In genomic region chr7:25877802-25878789, GRCh38 we compare ENCODE assay signal across 18 cellular contexts.
A peak's percentile ranks its signal among the peaks of the same experiment; 100 is the strongest.
DNase-seq lines count a peak whose midpoint lies in the region; ATAC-seq, FAIRE-seq and TF ChIP-seq lines count a peak whose summit lies in the region.
"Had no signal": no experiment of that assay in that cellular context is flagged by ENCODE, and none has a peak within 500 bp of the region (broad histone marks: within the 10 kb centered on the region; RNA-seq: fewer than 3 reads in every experiment).

No MANE protein-coding gene starts in this region.

- intact Hi-C loops in stomach (cut with DNase I; ENCODE audit: low total_unique reads) = loop anchor here (10.0 kb wide), 1 partner anchor 1297 kb away; the partner anchor contains the start of gene HOXA10

- no peak for TF ChIP-seq EP300 in stomach (IDR thresholded peaks at IDR 0.05)

- ATAC-seq in GM21447 (IDR thresholded peaks at IDR 0.05; ENCODE audit: unreplicated experiment) (peak; percentile 86), HG03432 (IDR thresholded peaks at IDR 0.05; ENCODE audit: unreplicated experiment) (peak; percentile 80), GM18873 (IDR thresholded peaks at IDR 0.05; ENCODE audit: low FRiP score, unreplicated experiment) (no peak)

- H3K27me3 ChIP-seq in stomach = peaks cover 0 to 87% (median 21%) of the 10 kb centered on the region in 3 donors

- no peak for TF ChIP-seq CTCF in stomach (IDR thresholded peaks at IDR 0.05)

- DNase-seq in GM18507 (ENCODE audit: extremely low spot score, insufficient read length, low read depth) (no peak), SK-N-MC (ENCODE audit: low read depth, low spot score) (no peak), stomach (no peak), ecto neural progenitor cell (ENCODE audit: low spot score) (no peak), kidney tubule cell (ENCODE audit: low spot score) (no peak)
- DNase-seq: AML-193; effector CD4-positive, alpha-beta T cell; IMR-90; NCI-H2029; NCI-H69; occipital lobe; SHP77; stimulated activated CD4-positive, alpha-beta T cell treated with anti-CD3 and anti-CD28 coated beads, Interleukin-4, amount 100 ng/mL, for 4 hours; stimulated activated naive CD4-positive, alpha-beta T cell had no signal

- H3K9ac ChIP-seq in SK-N-MC (ENCODE audit: insufficient read length) = no peak overlapping the region

- H3K4me3 ChIP-seq in SK-N-MC (peak overlapping the region; percentile 25; the same call in 1 of the 2 replicates), stomach (no peak overlapping the region)

- H3K36me3 ChIP-seq in SK-N-MC (ENCODE audit: insufficient read depth, low read length) = no peaks in the 10 kb centered on the region
- H3K36me3 ChIP-seq in stomach = no peaks in the 10 kb centered on the region

- no peaks in the 10 kb centered on the region for H3K9me3 ChIP-seq in SK-N-MC (ENCODE audit: low read depth, low read length)
- no peaks in the 10 kb centered on the region for H3K9me3 ChIP-seq in stomach

- WGBS in stomach, 5 donors = 61 to 67% (median 67%) methylated on average over 9 of the region's 9 CpGs

- no peaks in the 10 kb centered on the region for H3K4me1 ChIP-seq in stomach

- FAIRE-seq in GM18507 (lab: Jason Lieb, UNC) = peak; percentile 94
- FAIRE-seq: frontal cortex had no signal

- no peak overlapping the region for H3K27ac ChIP-seq in SK-N-MC
- H3K27ac ChIP-seq in stomach = no peak overlapping the region

- TF ChIP-seq POLR2A in stomach (IDR thresholded peaks at IDR 0.05) = no peak
